Comparison of ENCODE assay signal across 10 cellular contexts in genomic region chr9:37364751-37365360, GRCh38. TPM values are rescaled to one million over a fixed set of nuclear protein-coding genes. Genes with fewer than 3 reads are reported as not detected.
A peak's percentile ranks its signal among the peaks of the same experiment; 100 is the strongest.
DNase-seq lines count a peak whose midpoint lies in the region; ATAC-seq and TF ChIP-seq lines count a peak whose summit lies in the region.
"Had no signal": no experiment of that assay in that cellular context is flagged by ENCODE, and none has a peak within 500 bp of the region (broad histone marks: within the 10 kb centered on the region; RNA-seq: fewer than 3 reads in every experiment).

No MANE protein-coding gene starts in this region.

- H3K4me1 ChIP-seq in PC-3 (ENCODE audit: insufficient read depth, low read length): no peaks in the 10 kb centered on the region

- no peaks in the 10 kb centered on the region for H3K36me3 ChIP-seq in PC-3 (ENCODE audit: low read depth, low read length)

- H3K9me3 ChIP-seq in PC-3 (ENCODE audit: low read length): no peaks in the 10 kb centered on the region

- H3K27me3 ChIP-seq in PC-3 (ENCODE audit: low read length): no peaks in the 10 kb centered on the region
- H3K27me3 ChIP-seq: BLaER1 treated with 17β-estradiol and CSF1 and Interleukin-3, amounts not matched to agents 10 nM and 100 nM had no signal

- POLR2A ChIA-PET in PC-3 (lab: Charles Lee; ENCODE audit: unreplicated experiment): no interaction called here

- no peaks in the 10 kb centered on the region for H3K9me2 ChIP-seq in PC-3 (replicated peaks; ENCODE audit: low read length)

- ATAC-seq in activated CD8-positive, alpha-beta memory T cell treated with anti-CD3 and anti-CD28 coated beads, Interleukin-2, amount 10 ng/mL, durations not matched to agents 7 days and 5 days: peak; percentile 51
- ATAC-seq in PC-3 (no peak; the same call in 1 of the 2 replicates), esophagus mucosa (peak; percentile 36), HG03108 (IDR thresholded peaks at IDR 0.05; ENCODE audit: unreplicated experiment) (no peak)
- peak; percentile 36 for ATAC-seq in stimulated activated naive CD8-positive, alpha-beta T cell treated with anti-CD3 and anti-CD28 coated beads, Interleukin-15, Interleukin-2, amounts not matched to agents 100 U/mL and 50 U/mL, for 24 hours

- H3K4me1 Mint-ChIP-seq in activated CD8-positive, alpha-beta memory T cell treated with anti-CD3 and anti-CD28 coated beads, Interleukin-2, amount 10 ng/mL, durations not matched to agents 7 days and 5 days: no peaks in the 10 kb centered on the region
- no peaks in the 10 kb centered on the region for H3K4me1 Mint-ChIP-seq in T-helper 2 cell treated with Interferon-gamma antibody and Interleukin-4, amounts not matched to agents 5 μg/mL and 100 μg/mL, for 36 hours (ENCODE audit: low read depth)

- no peak overlapping the region for H3K27ac Mint-ChIP-seq in activated CD8-positive, alpha-beta memory T cell treated with anti-CD3 and anti-CD28 coated beads, Interleukin-2, amount 10 ng/mL, durations not matched to agents 7 days and 5 days
- no peak overlapping the region for H3K27ac Mint-ChIP-seq in T-helper 2 cell treated with Interferon-gamma antibody and Interleukin-4, amounts not matched to agents 5 μg/mL and 100 μg/mL, for 36 hours

- no TSS peak for BruUV-seq in PC-3 (replicated peaks; lab: Mats Ljungman, UMichigan)

- H3K27me3 Mint-ChIP-seq in activated CD8-positive, alpha-beta memory T cell treated with anti-CD3 and anti-CD28 coated beads, Interleukin-2, amount 10 ng/mL, durations not matched to agents 7 days and 5 days: no peaks in the 10 kb centered on the region
- no peaks in the 10 kb centered on the region for H3K27me3 Mint-ChIP-seq in T-helper 2 cell treated with Interferon-gamma antibody and Interleukin-4, amounts not matched to agents 5 μg/mL and 100 μg/mL, for 36 hours (ENCODE audit: low read depth)

- no peak; the same call in 1 of the 2 replicates for TF ChIP-seq CTCF in PC-3 (conservative IDR thresholded peaks at IDR 0.05; ENCODE audit: low read depth, low read length)

- peaks cover 2% of the 10 kb centered on the region for H3K36me3 Mint-ChIP-seq in activated CD8-positive, alpha-beta memory T cell treated with anti-CD3 and anti-CD28 coated beads, Interleukin-2, amount 10 ng/mL, durations not matched to agents 7 days and 5 days
- H3K36me3 Mint-ChIP-seq in T-helper 2 cell treated with Interferon-gamma antibody and Interleukin-4, amounts not matched to agents 5 μg/mL and 100 μg/mL, for 36 hours (ENCODE audit: low read depth): no peaks in the 10 kb centered on the region

- no peaks in the 10 kb centered on the region for H3K79me2 ChIP-seq in PC-3 (ENCODE audit: low read length)

- H2AFZ ChIP-seq in PC-3 (ENCODE audit: low read length): no peak overlapping the region

- no peaks in the 10 kb centered on the region for H3F3A ChIP-seq in PC-3 (ENCODE audit: low read length, unreplicated experiment)

- no peak overlapping the region for H3K27ac ChIP-seq in PC-3 (ENCODE audit: low read length)

- CTCF ChIA-PET in activated CD8-positive, alpha-beta memory T cell treated with anti-CD3 and anti-CD28 coated beads, Interleukin-2, amount 10 ng/mL, durations not matched to agents 7 days and 5 days (lab: Charles Lee): interaction anchor here (1.1 to 1.3 kb wide), 2 partner anchors 23 to 492 kb away, joined by 4 to 5 read pairs; no protein-coding TSS in a partner anchor
- CTCF ChIA-PET in PC-3 (lab: Charles Lee): no interaction called here

- H4K20me1 ChIP-seq in PC-3 (ENCODE audit: low read length): no peaks in the 10 kb centered on the region

- no peak overlapping the region for H3K4me2 ChIP-seq in PC-3 (ENCODE audit: low read length)

- intact Hi-C loops in PC-3 (cut with micrococcal nuclease): no loop called here

- no peak for DNase-seq in activated CD8-positive, alpha-beta memory T cell treated with anti-CD3 and anti-CD28 coated beads, Interleukin-2, amount 10 ng/mL, durations not matched to agents 7 days and 5 days
- DNase-seq in activated CD8-positive, alpha-beta memory T cell treated with anti-CD3 and anti-CD28 coated beads for 24 hours: no peak
- DNase-seq in PC-3: peak; percentile 15
- DNase-seq in stimulated activated naive CD8-positive, alpha-beta T cell treated with anti-CD3 and anti-CD28 coated beads, Interleukin-15, Interleukin-2, amounts not matched to agents 100 U/mL and 50 U/mL, for 24 hours: no peak
- no peak for DNase-seq in SHP77 treated with DMSO at 0.1 percent for 48 hours (lab: John Stamatoyannopoulos, UW)
- no peak for DNase-seq in T-helper 2 cell treated with Interferon-gamma antibody and Interleukin-4, amounts not matched to agents 5 μg/mL and 100 μg/mL, for 36 hours (ENCODE audit: low spot score)
- DNase-seq: NCI-H510A treated with DMSO at 0.1 percent for 48 hours had no signal

- no peak overlapping the region for H3K4me3 Mint-ChIP-seq in activated CD8-positive, alpha-beta memory T cell treated with anti-CD3 and anti-CD28 coated beads, Interleukin-2, amount 10 ng/mL, durations not matched to agents 7 days and 5 days
- no peak overlapping the region for H3K4me3 Mint-ChIP-seq in T-helper 2 cell treated with Interferon-gamma antibody and Interleukin-4, amounts not matched to agents 5 μg/mL and 100 μg/mL, for 36 hours

- no peak overlapping the region for H3K9ac ChIP-seq in PC-3 (ENCODE audit: low read length)
- H3K9ac ChIP-seq: BLaER1 treated with 17β-estradiol and CSF1 and Interleukin-3, amounts not matched to agents 10 nM and 100 nM had no signal

- no peaks in the 10 kb centered on the region for H3K9me3 Mint-ChIP-seq in activated CD8-positive, alpha-beta memory T cell treated with anti-CD3 and anti-CD28 coated beads, Interleukin-2, amount 10 ng/mL, durations not matched to agents 7 days and 5 days (ENCODE audit: low read depth)
- no peaks in the 10 kb centered on the region for H3K9me3 Mint-ChIP-seq in T-helper 2 cell treated with Interferon-gamma antibody and Interleukin-4, amounts not matched to agents 5 μg/mL and 100 μg/mL, for 36 hours

- H3K4me3 ChIP-seq in PC-3 (ENCODE audit: low read length): no peak overlapping the region
- H3K4me3 ChIP-seq: BLaER1 treated with 17β-estradiol and CSF1 and Interleukin-3, amounts not matched to agents 10 nM and 100 nM had no signal

RNA-seq across cellular contexts. Expression of gene GRHPR, which starts 57.6 kb away (rescaled TPM):
- total RNA-seq in activated CD8-positive, alpha-beta memory T cell treated with anti-CD3 and anti-CD28 coated beads, Interleukin-2, amount 10 ng/mL, durations not matched to agents 7 days and 5 days: 10 to 100 TPM; 59.3 to 65.6 TPM
- total RNA-seq in PC-3 (2014; rRNA removed): 75.3 and 84.1 TPM in 2 replicates
- total RNA-seq in esophagus mucosa: 57.5 TPM

Comparison
In these comparisons a context has a peak if more than half of its experiments do, and no peak if none do; other contexts are left out.
1. ATAC-seq: peak in activated CD8-positive, alpha-beta memory T cell treated with anti-CD3 and anti-CD28 coated beads, Interleukin-2, amount 10 ng/mL, durations not matched to agents 7 days and 5 days (single experiment), esophagus mucosa (single experiment) and stimulated activated naive CD8-positive, alpha-beta T cell treated with anti-CD3 and anti-CD28 coated beads, Interleukin-15, Interleukin-2, amounts not matched to agents 100 U/mL and 50 U/mL, for 24 hours (single experiment); none in PC-3 (single experiment) and HG03108 (single experiment).